In the genomic region with DNA sequence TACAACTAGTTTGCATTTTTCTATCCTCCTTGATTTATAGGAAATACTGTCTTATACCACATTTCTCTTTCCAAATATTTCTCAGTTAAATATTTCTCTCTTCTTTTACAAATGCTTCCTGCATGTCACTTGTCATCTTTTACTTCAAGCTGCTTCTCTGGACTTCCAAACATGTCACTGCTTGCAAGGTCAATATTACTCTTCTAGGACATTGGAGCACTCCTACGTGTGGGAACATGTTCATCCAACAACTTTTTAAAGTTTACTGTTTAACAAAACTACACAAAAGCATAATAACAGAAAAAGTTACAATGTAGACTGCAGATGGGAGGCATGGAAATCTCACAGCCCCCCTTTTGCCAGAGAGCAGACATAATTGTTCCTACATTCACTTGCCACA, we compare ENCODE assay signal across 38 cellular contexts. TPM values are rescaled to one million over a fixed set of nuclear protein-coding genes. Genes with fewer than 3 reads are reported as not detected.
"Had no signal": no experiment of that assay in that cellular context is flagged by ENCODE, and none has a peak within 500 bp of the region (broad histone marks: within the 10 kb centered on the region; RNA-seq: fewer than 3 reads in every experiment).

No MANE protein-coding gene starts in this region.

- H3K36me3 Mint-ChIP-seq: activated CD4-positive, alpha-beta memory T cell treated with anti-CD3 and anti-CD28 coated beads for 36 hours; activated naive CD4-positive, alpha-beta T cell treated with anti-CD3 and anti-CD28 coated beads, Interleukin-2, amount 50 U/mL, for 72 hours; activated naive CD8-positive, alpha-beta T cell treated with anti-CD3 and anti-CD28 coated beads for 36 hours; brain had no signal

- FAIRE-seq: TTC549 had no signal

- H3K4me3 Mint-ChIP-seq: activated B cell treated with CpG ODN at 0.5 μM for 24 hours; activated CD4-positive, alpha-beta memory T cell treated with anti-CD3 and anti-CD28 coated beads for 36 hours; activated CD4-positive, alpha-beta T cell treated with anti-CD3 and anti-CD28 coated beads, Interleukin-2, amount 10 ng/mL, durations not matched to agents 24 days and 14 days; activated CD8-positive, alpha-beta T cell treated with anti-CD3 and anti-CD28 coated beads for 36 hours; activated naive CD4-positive, alpha-beta T cell treated with anti-CD3 and anti-CD28 coated beads for 36 hours; activated naive CD8-positive, alpha-beta T cell treated with anti-CD3 and anti-CD28 coated beads for 36 hours; activated T-cell treated with anti-CD3 and anti-CD28 coated beads, Interleukin-2, amount 50 U/mL, for 4 hours; activated T-cell treated with anti-CD3 and anti-CD28 coated beads, Interleukin-2, amount 50 U/mL, for 72 hours; activated T-helper 1 cell treated with anti-CD3 and anti-CD28 coated beads, Interleukin-12 subunit alpha, Interleukin-12 subunit beta, Interleukin-2, Interleukin-4 antibody, amounts not matched to agents 30 ng/mL and 10 ng/mL and 1 ng/mL, durations not matched to agents 14 hours and 24 hours and 36 hours; activated T-helper 17 cell treated with anti-CD3 and anti-CD28 coated beads, Interleukin-2, amount 50 U/mL, for 72 hours; brain; central memory CD8-positive, alpha-beta T cell; T-helper 1 cell treated with Interleukin-12 subunit alpha and Interleukin-12 subunit beta and Interleukin-4 antibody, amounts not matched to agents 30 μg/mL and 1 μg/mL, for 36 hours; T-helper 2 cell treated with Interferon-gamma antibody and Interleukin-4, amounts not matched to agents 5 μg/mL and 100 μg/mL, for 36 hours had no signal

- ATAC-seq: activated CD8-positive, alpha-beta T cell treated with anti-CD3 and anti-CD28 coated beads for 36 hours; activated naive CD4-positive, alpha-beta T cell treated with anti-CD3 and anti-CD28 coated beads, Interleukin-2, amount 50 U/mL, for 72 hours; activated T-cell treated with anti-CD3 and anti-CD28 coated beads, Interleukin-2, amount 50 U/mL, for 4 hours; activated T-cell treated with anti-CD3 and anti-CD28 coated beads, Interleukin-2, amount 50 U/mL, for 72 hours; activated T-helper 17 cell treated with anti-CD3 and anti-CD28 coated beads, Interleukin-2, amount 50 U/mL, for 72 hours had no signal

- DNase-seq: activated B cell treated with CpG ODN at 0.5 μM for 24 hours; activated CD4-positive, alpha-beta memory T cell treated with anti-CD3 and anti-CD28 coated beads for 36 hours; activated CD4-positive, alpha-beta T cell treated with anti-CD3 and anti-CD28 coated beads for 4 hours; activated CD4-positive, alpha-beta T cell treated with anti-CD3 and anti-CD28 coated beads, Interleukin-2, amount 10 ng/mL, durations not matched to agents 24 days and 14 days; activated CD4-positive, alpha-beta T cell treated with anti-CD3 and anti-CD28 coated beads, Interleukin-2, amount 50 U/mL, for 1 hour; activated CD4-positive, alpha-beta T cell treated with anti-CD3 and anti-CD28 coated beads, Interleukin-2, amount 50 U/mL, for 4 hours; activated CD4-positive, CD25-positive, alpha-beta regulatory T cell treated with anti-CD3 and anti-CD28 coated beads, Interleukin-2, amount 50 U/mL, for 72 hours; activated CD8-positive, alpha-beta memory T cell treated with anti-CD3 and anti-CD28 coated beads, Interleukin-2, amount 50 U/mL, for 4 hours; activated CD8-positive, alpha-beta T cell treated with anti-CD3 and anti-CD28 coated beads for 36 hours; activated effector memory CD4-positive, alpha-beta T cell treated with anti-CD3 and anti-CD28 coated beads, Interleukin-2, amount 50 U/mL, for 16 hours; activated gamma-delta T cell treated with Interleukin-2 at 50 U/mL for 16 hours; activated naive CD4-positive, alpha-beta T cell; activated naive CD4-positive, alpha-beta T cell treated with anti-CD3 and anti-CD28 coated beads for 36 hours; activated naive CD4-positive, alpha-beta T cell treated with anti-CD3 and anti-CD28 coated beads, Interleukin-2, amount 50 U/mL, for 16 hours; activated naive CD8-positive, alpha-beta T cell treated with anti-CD3 and anti-CD28 coated beads for 36 hours; activated T-cell treated with anti-CD3 and anti-CD28 coated beads for 4 hours; activated T-cell treated with anti-CD3 and anti-CD28 coated beads, Interleukin-2, amount 50 U/mL, for 1 hour; activated T-cell treated with anti-CD3 and anti-CD28 coated beads, Interleukin-2, amount 50 U/mL, for 4 hours; activated T-cell treated with anti-CD3 and anti-CD28 coated beads, Interleukin-2, amount 50 U/mL, for 72 hours; adrenal gland; amniotic stem cell; anterior cingulate cortex; caudate nucleus; SW 1271; T-helper 1 cell; T-helper 2 cell; T-helper 9 cell had no signal

- H3K27me3 ChIP-seq: adrenal gland, ascending aorta, cardiac muscle cell had no signal

- H3K4me3 ChIP-seq: adrenal gland, ascending aorta, cardiac muscle cell had no signal

- H3K27ac Mint-ChIP-seq: activated B cell treated with CpG ODN at 0.5 μM for 24 hours; activated CD4-positive, alpha-beta memory T cell treated with anti-CD3 and anti-CD28 coated beads for 36 hours; activated CD4-positive, alpha-beta T cell treated with anti-CD3 and anti-CD28 coated beads, Interleukin-2, amount 10 ng/mL, durations not matched to agents 24 days and 14 days; activated CD8-positive, alpha-beta T cell treated with anti-CD3 and anti-CD28 coated beads for 36 hours; activated naive CD4-positive, alpha-beta T cell treated with anti-CD3 and anti-CD28 coated beads for 36 hours; activated naive CD4-positive, alpha-beta T cell treated with anti-CD3 and anti-CD28 coated beads, Interleukin-2, amount 50 U/mL, for 72 hours; activated naive CD8-positive, alpha-beta T cell treated with anti-CD3 and anti-CD28 coated beads for 36 hours; activated T-cell treated with anti-CD3 and anti-CD28 coated beads, Interleukin-2, amount 50 U/mL, for 72 hours; activated T-helper 1 cell treated with anti-CD3 and anti-CD28 coated beads, Interleukin-12 subunit alpha, Interleukin-12 subunit beta, Interleukin-2, Interleukin-4 antibody, amounts not matched to agents 30 ng/mL and 10 ng/mL and 1 ng/mL, durations not matched to agents 14 hours and 24 hours and 36 hours; activated T-helper 17 cell treated with anti-CD3 and anti-CD28 coated beads, Interleukin-2, amount 50 U/mL, for 72 hours; brain; T-helper 1 cell treated with Interleukin-12 subunit alpha and Interleukin-12 subunit beta and Interleukin-4 antibody, amounts not matched to agents 30 μg/mL and 1 μg/mL, for 36 hours; T-helper 2 cell treated with Interferon-gamma antibody and Interleukin-4, amounts not matched to agents 5 μg/mL and 100 μg/mL, for 36 hours had no signal

- H3K9me3 Mint-ChIP-seq: activated CD4-positive, alpha-beta memory T cell treated with anti-CD3 and anti-CD28 coated beads for 36 hours; activated CD4-positive, alpha-beta T cell treated with anti-CD3 and anti-CD28 coated beads, Interleukin-2, amount 10 ng/mL, durations not matched to agents 24 days and 14 days; activated CD8-positive, alpha-beta T cell treated with anti-CD3 and anti-CD28 coated beads for 36 hours; activated naive CD4-positive, alpha-beta T cell treated with anti-CD3 and anti-CD28 coated beads for 36 hours; activated T-cell treated with anti-CD3 and anti-CD28 coated beads, Interleukin-2, amount 50 U/mL, for 4 hours; activated T-helper 1 cell treated with anti-CD3 and anti-CD28 coated beads, Interleukin-12 subunit alpha, Interleukin-12 subunit beta, Interleukin-2, Interleukin-4 antibody, amounts not matched to agents 30 ng/mL and 10 ng/mL and 1 ng/mL, durations not matched to agents 14 hours and 24 hours and 36 hours; activated T-helper 17 cell treated with anti-CD3 and anti-CD28 coated beads, Interleukin-2, amount 50 U/mL, for 72 hours; T-helper 1 cell treated with Interleukin-12 subunit alpha and Interleukin-12 subunit beta and Interleukin-4 antibody, amounts not matched to agents 30 μg/mL and 1 μg/mL, for 36 hours; T-helper 2 cell treated with Interferon-gamma antibody and Interleukin-4, amounts not matched to agents 5 μg/mL and 100 μg/mL, for 36 hours had no signal

- H3K36me3 ChIP-seq: adrenal gland, ascending aorta, cardiac muscle cell had no signal

- H3K27me3 Mint-ChIP-seq: activated B cell treated with CpG ODN at 0.5 μM for 24 hours; activated CD4-positive, alpha-beta memory T cell treated with anti-CD3 and anti-CD28 coated beads for 36 hours; activated CD4-positive, alpha-beta T cell treated with anti-CD3 and anti-CD28 coated beads, Interleukin-2, amount 10 ng/mL, durations not matched to agents 24 days and 14 days; activated CD8-positive, alpha-beta T cell treated with anti-CD3 and anti-CD28 coated beads for 36 hours; activated naive CD8-positive, alpha-beta T cell treated with anti-CD3 and anti-CD28 coated beads for 36 hours; activated T-helper 17 cell treated with anti-CD3 and anti-CD28 coated beads, Interleukin-2, amount 50 U/mL, for 72 hours; central memory CD8-positive, alpha-beta T cell had no signal

- H3K4me1 Mint-ChIP-seq: activated B cell treated with CpG ODN at 0.5 μM for 24 hours; activated CD4-positive, alpha-beta T cell treated with anti-CD3 and anti-CD28 coated beads, Interleukin-2, amount 10 ng/mL, durations not matched to agents 24 days and 14 days; activated naive CD8-positive, alpha-beta T cell treated with anti-CD3 and anti-CD28 coated beads for 36 hours; activated T-helper 17 cell treated with anti-CD3 and anti-CD28 coated beads, Interleukin-2, amount 50 U/mL, for 72 hours; brain; central memory CD8-positive, alpha-beta T cell had no signal

RNA-seq across cellular contexts. Expression of a gene that starts 28.5 kb away (rescaled TPM):
- total RNA-seq: activated B cell treated with CpG ODN at 0.5 μM for 24 hours; activated CD4-positive, alpha-beta memory T cell treated with anti-CD3 and anti-CD28 coated beads for 36 hours; activated CD4-positive, alpha-beta T cell treated with anti-CD3 and anti-CD28 coated beads, Interleukin-2, amount 10 ng/mL, durations not matched to agents 24 days and 14 days; activated CD8-positive, alpha-beta memory T cell treated with anti-CD3 and anti-CD28 coated beads for 36 hours; activated CD8-positive, alpha-beta T cell treated with anti-CD3 and anti-CD28 coated beads for 36 hours; activated naive CD4-positive, alpha-beta T cell treated with anti-CD3 and anti-CD28 coated beads for 36 hours; activated naive CD4-positive, alpha-beta T cell treated with anti-CD3 and anti-CD28 coated beads, Interleukin-2, amount 50 U/mL, for 72 hours; activated naive CD8-positive, alpha-beta T cell treated with anti-CD3 and anti-CD28 coated beads for 36 hours; activated T-cell treated with anti-CD3 and anti-CD28 coated beads, Interleukin-2, amount 50 U/mL, for 4 hours; activated T-cell treated with anti-CD3 and anti-CD28 coated beads, Interleukin-2, amount 50 U/mL, for 72 hours; activated T-helper 1 cell treated with anti-CD3 and anti-CD28 coated beads, Interleukin-12 subunit alpha, Interleukin-12 subunit beta, Interleukin-2, Interleukin-4 antibody, amounts not matched to agents 30 ng/mL and 10 ng/mL and 1 ng/mL, durations not matched to agents 14 hours and 24 hours and 36 hours; activated T-helper 17 cell treated with anti-CD3 and anti-CD28 coated beads, Interleukin-2, amount 50 U/mL, for 72 hours had no signal
